In genomic region chr7:134562136-134562535, GRCh38 we compare ENCODE assay signal across 12 cellular contexts. TPM values are rescaled to one million over a fixed set of nuclear protein-coding genes. Genes with fewer than 3 reads are reported as not detected.
A peak's percentile ranks its signal among the peaks of the same experiment; 100 is the strongest.
DNase-seq lines count a peak whose midpoint lies in the region; ATAC-seq and TF ChIP-seq lines count a peak whose summit lies in the region.
"Had no signal": no experiment of that assay in that cellular context is flagged by ENCODE, and none has a peak within 500 bp of the region (broad histone marks: within the 10 kb centered on the region; RNA-seq: fewer than 3 reads in every experiment).

No MANE protein-coding gene starts in this region.

- no peak overlapping the region for H3K4me3 ChIP-seq in fibroblast of pulmonary artery (replicated peaks; ENCODE audit: low read depth, low read length)
- H3K4me3 ChIP-seq: tibial nerve had no signal

- H3K27ac Mint-ChIP-seq in activated CD4-positive, alpha-beta T cell treated with anti-CD3 and anti-CD28 coated beads, Interleukin-2, amount 10 ng/mL, durations not matched to agents 7 days and 5 days: peak overlapping the region; percentile 76
- no peak overlapping the region for H3K27ac Mint-ChIP-seq in activated CD8-positive, alpha-beta T cell treated with anti-CD3 and anti-CD28 coated beads for 36 hours

- peaks cover 3% of the 10 kb centered on the region for H3K9me3 Mint-ChIP-seq in activated CD4-positive, alpha-beta T cell treated with anti-CD3 and anti-CD28 coated beads, Interleukin-2, amount 10 ng/mL, durations not matched to agents 7 days and 5 days
- peaks cover 3% of the 10 kb centered on the region for H3K9me3 Mint-ChIP-seq in activated CD8-positive, alpha-beta T cell treated with anti-CD3 and anti-CD28 coated beads for 36 hours

- H3K27me3 Mint-ChIP-seq in activated CD4-positive, alpha-beta T cell treated with anti-CD3 and anti-CD28 coated beads, Interleukin-2, amount 10 ng/mL, durations not matched to agents 7 days and 5 days: no peaks in the 10 kb centered on the region
- no peaks in the 10 kb centered on the region for H3K27me3 Mint-ChIP-seq in activated CD8-positive, alpha-beta T cell treated with anti-CD3 and anti-CD28 coated beads for 36 hours

- peak; percentile 72 for ATAC-seq in activated CD8-positive, alpha-beta T cell treated with anti-CD3 and anti-CD28 coated beads for 36 hours
- ATAC-seq in GM19467 (IDR thresholded peaks at IDR 0.05; ENCODE audit: unreplicated experiment): no peak

- intact Hi-C loops in activated CD8-positive, alpha-beta T cell treated with anti-CD3 and anti-CD28 coated beads for 36 hours (cut with micrococcal nuclease): no loop called here

- H3K4me1 Mint-ChIP-seq in activated CD4-positive, alpha-beta T cell treated with anti-CD3 and anti-CD28 coated beads, Interleukin-2, amount 10 ng/mL, durations not matched to agents 7 days and 5 days: peaks cover 6% of the 10 kb centered on the region
- peaks cover 4% of the 10 kb centered on the region for H3K4me1 Mint-ChIP-seq in activated CD8-positive, alpha-beta T cell treated with anti-CD3 and anti-CD28 coated beads for 36 hours (ENCODE audit: low read depth)

- DNase-seq in activated CD4-positive, alpha-beta T cell treated with anti-CD3 and anti-CD28 coated beads, Interleukin-2, amount 10 ng/mL, durations not matched to agents 7 days and 5 days: peak; percentile 23
- DNase-seq in activated CD4-positive, alpha-beta T cell treated with anti-CD3 and anti-CD28 coated beads for 4 hours: no peak
- peak; percentile 25 for DNase-seq in activated CD8-positive, alpha-beta T cell treated with anti-CD3 and anti-CD28 coated beads for 36 hours
- DNase-seq in fibroblast of pulmonary artery (ENCODE audit: low read depth): peak; percentile 43
- DNase-seq in stromal cell of bone marrow (ENCODE audit: low read depth): peak; percentile 86
- no peak for DNase-seq in activated gamma-delta T cell treated with Interleukin-2 at 50 U/mL for 16 hours
- DNase-seq in T1000 (lab: John Stamatoyannopoulos, UW): no peak
- DNase-seq: stimulated activated CD4-positive, alpha-beta T cell treated with anti-CD3 and anti-CD28 coated beads, Interleukin-2, amount 100 ng/mL, for 48 hours had no signal

- no peak overlapping the region for H3K4me3 Mint-ChIP-seq in activated CD4-positive, alpha-beta T cell treated with anti-CD3 and anti-CD28 coated beads, Interleukin-2, amount 10 ng/mL, durations not matched to agents 7 days and 5 days
- no peak overlapping the region for H3K4me3 Mint-ChIP-seq in activated CD8-positive, alpha-beta T cell treated with anti-CD3 and anti-CD28 coated beads for 36 hours

- POLR2A ChIA-PET in activated CD4-positive, alpha-beta T cell treated with anti-CD3 and anti-CD28 coated beads, Interleukin-2, amount 10 ng/mL, durations not matched to agents 7 days and 5 days (lab: Charles Lee): interaction anchor here (0.6 kb wide), 1 partner anchor 12 kb away, joined by 3 read pairs; no protein-coding TSS in a partner anchor
- POLR2A ChIA-PET in activated CD8-positive, alpha-beta T cell treated with anti-CD3 and anti-CD28 coated beads for 36 hours (lab: Charles Lee): no interaction called here

- H3K36me3 Mint-ChIP-seq in activated CD4-positive, alpha-beta T cell treated with anti-CD3 and anti-CD28 coated beads, Interleukin-2, amount 10 ng/mL, durations not matched to agents 7 days and 5 days (ENCODE audit: low read depth): peaks cover 2% of the 10 kb centered on the region
- H3K36me3 Mint-ChIP-seq in activated CD8-positive, alpha-beta T cell treated with anti-CD3 and anti-CD28 coated beads for 36 hours (ENCODE audit: low read depth): no peaks in the 10 kb centered on the region

- no peak for TF ChIP-seq CTCF in activated CD8-positive, alpha-beta T cell treated with anti-CD3 and anti-CD28 coated beads for 36 hours (IDR thresholded peaks at IDR 0.05)
- TF ChIP-seq CTCF in fibroblast of pulmonary artery (IDR thresholded peaks at IDR 0.05; ENCODE audit: low read length, missing control alignments): no peak

- CTCF ChIA-PET in activated CD4-positive, alpha-beta T cell treated with anti-CD3 and anti-CD28 coated beads, Interleukin-2, amount 10 ng/mL, durations not matched to agents 7 days and 5 days (lab: Charles Lee): interaction anchor here (1.2 kb wide), 1 partner anchor 12 kb away, joined by 4 read pairs; no protein-coding TSS in a partner anchor
- CTCF ChIA-PET in activated CD8-positive, alpha-beta T cell treated with anti-CD3 and anti-CD28 coated beads for 36 hours (lab: Charles Lee): interaction anchor here (1.3 kb wide), 1 partner anchor 14 kb away, joined by 5 read pairs; no protein-coding TSS in a partner anchor

RNA-seq across cellular contexts. Expression of gene AKR1B15, which starts 13.2 kb away (rescaled TPM):
- total RNA-seq in activated CD4-positive, alpha-beta T cell treated with anti-CD3 and anti-CD28 coated beads, Interleukin-2, amount 10 ng/mL, durations not matched to agents 7 days and 5 days: not detected
- total RNA-seq in activated CD8-positive, alpha-beta T cell treated with anti-CD3 and anti-CD28 coated beads for 36 hours: not detected
- total RNA-seq: A673, frontal cortex had no signal

RNA-seq across cellular contexts. Expression of gene AKR1B10, which starts 34.8 kb away (rescaled TPM):
- not detected for total RNA-seq in activated CD4-positive, alpha-beta T cell treated with anti-CD3 and anti-CD28 coated beads, Interleukin-2, amount 10 ng/mL, durations not matched to agents 7 days and 5 days
- not detected for total RNA-seq in activated CD8-positive, alpha-beta T cell treated with anti-CD3 and anti-CD28 coated beads for 36 hours
- total RNA-seq: frontal cortex had no signal

Comparison
In these comparisons a context has a peak if more than half of its experiments do, and no peak if none do; other contexts are left out.
1. DNase-seq: peak in activated CD4-positive, alpha-beta T cell treated with anti-CD3 and anti-CD28 coated beads, Interleukin-2, amount 10 ng/mL, durations not matched to agents 7 days and 5 days (single experiment), activated CD8-positive, alpha-beta T cell treated with anti-CD3 and anti-CD28 coated beads for 36 hours (single experiment), fibroblast of pulmonary artery (single experiment) and stromal cell of bone marrow (single experiment); none in activated CD4-positive, alpha-beta T cell treated with anti-CD3 and anti-CD28 coated beads for 4 hours (0 of 2), activated gamma-delta T cell treated with Interleukin-2 at 50 U/mL for 16 hours (single experiment) and T1000 (single experiment).